29 cellular contexts compared by ENCODE assay signal in the genomic region with DNA sequence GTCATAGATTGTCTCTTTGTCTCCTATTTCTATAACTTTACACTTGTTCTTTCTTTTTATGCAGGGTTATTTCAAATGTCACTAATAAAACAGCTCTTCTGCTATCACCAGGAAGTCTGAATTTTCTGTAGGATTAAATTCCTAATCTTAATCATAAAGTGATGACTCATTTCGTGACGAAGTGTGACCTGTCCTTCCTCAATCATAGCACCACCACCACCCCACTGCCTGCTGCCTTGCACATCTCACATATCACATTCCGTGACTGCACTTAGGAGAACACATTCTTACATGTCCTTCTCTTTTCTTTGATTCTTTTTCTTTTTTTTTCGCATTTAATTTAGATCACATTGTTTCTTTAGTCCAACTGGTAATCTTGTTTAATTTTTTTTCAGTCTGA. TPM values are rescaled to one million over a fixed set of nuclear protein-coding genes. Genes with fewer than 3 reads are reported as not detected.
DNase-seq lines count a peak whose midpoint lies in the region; ATAC-seq, FAIRE-seq and TF ChIP-seq lines count a peak whose summit lies in the region.
"Had no signal": no experiment of that assay in that cellular context is flagged by ENCODE, and none has a peak within 500 bp of the region (broad histone marks: within the 10 kb centered on the region; RNA-seq: fewer than 3 reads in every experiment).

No MANE protein-coding gene starts in this region.

- H3K36me3 ChIP-seq in GM23248 (ENCODE audit: low read depth) (no peaks in the 10 kb centered on the region), PC-3 (ENCODE audit: low read depth, low read length) (no peaks in the 10 kb centered on the region), small intestine (ENCODE audit: control insufficient read depth in 2 of 2, insufficient read depth in 2 of 2, low read length in 2 of 2) (no peaks in the 10 kb centered on the region)
- H3K36me3 ChIP-seq: sigmoid colon, SJCRH30, tibial artery had no signal

- peak; percentile 26 for DNase-seq in GM23248
- DNase-seq in PC-3 = peak; percentile 92
- DNase-seq in epithelial cell of esophagus (ENCODE audit: low read depth) = peak; percentile 85
- DNase-seq in small intestine = peak; percentile 89
- DNase-seq in effector CD8-positive, alpha-beta T cell (lab: John Stamatoyannopoulos, UW) = no peak
- no peak for DNase-seq in activated CD8-positive, alpha-beta memory T cell treated with anti-CD3 and anti-CD28 coated beads for 24 hours
- DNase-seq: activated CD4-positive, alpha-beta memory T cell treated with anti-CD3 and anti-CD28 coated beads for 36 hours; activated naive CD4-positive, alpha-beta T cell; activated T-cell treated with anti-CD3 and anti-CD28 coated beads, Interleukin-2, amount 50 U/mL, for 1 hour; anterior cingulate cortex; Caco-2; GDM1; hypothalamus; NCI-H1105 treated with DMSO at 0.1 percent for 48 hours; NCI-H2107; NCI-H526 treated with DMSO at 0.1 percent for 48 hours; sigmoid colon; SJCRH30; stimulated activated CD4-positive, alpha-beta T cell treated with anti-CD3 and anti-CD28 coated beads, Interleukin-2, amount 100 ng/mL, for 24 hours; stimulated activated naive CD8-positive, alpha-beta T cell treated with anti-CD3 and anti-CD28 coated beads, Interleukin-15, Interleukin-2, amounts not matched to agents 100 U/mL and 50 U/mL, for 24 hours; tibial artery had no signal

- H3K9me3 ChIP-seq in GM23248 (ENCODE audit: low read depth) = no peaks in the 10 kb centered on the region
- H3K9me3 ChIP-seq in PC-3 (ENCODE audit: low read length) = no peaks in the 10 kb centered on the region
- H3K9me3 ChIP-seq in small intestine (ENCODE audit: control insufficient read depth, low read depth) = no peaks in the 10 kb centered on the region
- H3K9me3 ChIP-seq: SJCRH30, tibial artery had no signal

- WGBS in GM23248 (ENCODE audit: low coverage in 1 of 2, low lambda C conversion rate in 2 of 2, missing lambda C conversion rate in 2 of 2), 2 experiments = 5 to 8% methylated on average over 4 of the region's 4 CpGs
- 45 to 60% (median 51%) methylated on average over 4 of the region's 4 CpGs for WGBS in small intestine, 3 donors

- H3K4me1 ChIP-seq in GM23248 (ENCODE audit: insufficient read depth) (peaks cover 5% of the 10 kb centered on the region; the same call in 1 of the 2 replicates), PC-3 (ENCODE audit: insufficient read depth, low read length) (peaks cover 17% of the 10 kb centered on the region), small intestine (ENCODE audit: control insufficient read depth in 2 of 2, insufficient read depth in 1 of 2, low read depth in 1 of 2, low read length in 1 of 2) (no peaks in the 10 kb centered on the region)
- H3K4me1 ChIP-seq: parathyroid adenoma, sigmoid colon, SJCRH30, tibial artery had no signal

- H3F3A ChIP-seq in GM23248 (ENCODE audit: insufficient read depth) (no peaks in the 10 kb centered on the region), PC-3 (ENCODE audit: low read length, unreplicated experiment) (no peaks in the 10 kb centered on the region)

- H2AFZ ChIP-seq in GM23248 (no peak overlapping the region), PC-3 (ENCODE audit: low read length) (peak overlapping the region; percentile 29)
- H2AFZ ChIP-seq: parathyroid adenoma had no signal

- peak; percentile 96 for ATAC-seq in PC-3
- no peak for ATAC-seq in HG02610 (IDR thresholded peaks at IDR 0.05; ENCODE audit: unreplicated experiment)
- ATAC-seq: natural killer cell treated with Interleukin-12 subunit alpha and Interleukin-12 subunit beta and Interleukin-15 and Interleukin-18, amount 100 ng/mL, for 72 hours; stimulated activated naive CD8-positive, alpha-beta T cell treated with anti-CD3 and anti-CD28 coated beads, Interleukin-15, Interleukin-2, amounts not matched to agents 100 U/mL and 50 U/mL, for 24 hours; WTC11 had no signal

- CTCF ChIA-PET in PC-3 (lab: Charles Lee) = no interaction called here

- H3K27me3 ChIP-seq in GM23248 (replicated peaks; ENCODE audit: insufficient read depth) = no peaks in the 10 kb centered on the region
- no peaks in the 10 kb centered on the region for H3K27me3 ChIP-seq in PC-3 (ENCODE audit: low read length)
- H3K27me3 ChIP-seq in small intestine (ENCODE audit: control insufficient read depth in 2 of 2, insufficient read depth in 2 of 2, low read length in 2 of 2) = no peaks in the 10 kb centered on the region
- H3K27me3 ChIP-seq: sigmoid colon, SJCRH30, tibial artery had no signal

- in situ Hi-C loops in GM23248 (cut with MboI) = no loop called here

- H3K4me3 ChIP-seq in GM23248 (no peak overlapping the region), PC-3 (ENCODE audit: low read length) (no peak overlapping the region), epithelial cell of esophagus (ENCODE audit: low read length) (no peak overlapping the region), small intestine (ENCODE audit: low read depth in 1 of 2, low read length in 2 of 2) (no peak overlapping the region)
- H3K4me3 ChIP-seq: sigmoid colon, SJCRH30, tibial artery had no signal

- no peak overlapping the region for H3K4me2 ChIP-seq in GM23248 (ENCODE audit: unreplicated experiment)
- peak overlapping the region; percentile 59 for H3K4me2 ChIP-seq in PC-3 (ENCODE audit: low read length)

- H3K9ac ChIP-seq in GM23248 (no peak overlapping the region), PC-3 (ENCODE audit: low read length) (no peak overlapping the region)
- H3K9ac ChIP-seq: parathyroid adenoma had no signal

- no peak for FAIRE-seq in small intestine (lab: Jason Lieb, UNC)
- FAIRE-seq: keratinocyte had no signal

- no peaks in the 10 kb centered on the region for H4K20me1 ChIP-seq in GM23248 (ENCODE audit: insufficient read depth)
- H4K20me1 ChIP-seq in PC-3 (ENCODE audit: low read length) = no peaks in the 10 kb centered on the region

- H3K27ac ChIP-seq in GM23248 (no peak overlapping the region), PC-3 (ENCODE audit: low read length) (peak overlapping the region; percentile 74), small intestine (ENCODE audit: low read depth in 1 of 2, low read length in 1 of 2) (no peak overlapping the region)
- H3K27ac ChIP-seq: parathyroid adenoma, sigmoid colon, SJCRH30, tibial artery had no signal

- TF ChIP-seq CTCF in PC-3 (conservative IDR thresholded peaks at IDR 0.05; ENCODE audit: low read depth, low read length) = no peak
- TF ChIP-seq CTCF in epithelial cell of esophagus (IDR thresholded peaks at IDR 0.05; ENCODE audit: insufficient read depth, low read depth, low read length, missing control alignments) = no peak

- intact Hi-C loops in PC-3 (cut with micrococcal nuclease) = no loop called here

- BruUV-seq in PC-3 (replicated peaks; lab: Mats Ljungman, UMichigan) = no TSS peak

- H3K9me2 ChIP-seq in GM23248 (ENCODE audit: insufficient read depth) (no peaks in the 10 kb centered on the region), PC-3 (replicated peaks; ENCODE audit: low read length) (no peaks in the 10 kb centered on the region)

- H3K79me2 ChIP-seq in GM23248 (ENCODE audit: insufficient read depth) = no peaks in the 10 kb centered on the region
- H3K79me2 ChIP-seq in PC-3 (ENCODE audit: low read length) = no peaks in the 10 kb centered on the region
- H3K79me2 ChIP-seq: parathyroid adenoma had no signal

- POLR2A ChIA-PET in PC-3 (lab: Charles Lee; ENCODE audit: unreplicated experiment) = no interaction called here

RNA-seq across cellular contexts. Expression of a gene that starts 57.7 kb away (rescaled TPM):
- not detected in 2 replicates for total RNA-seq in GM23248 (2014; rRNA removed; shearing (Covaris generic))
- not detected in 2 replicates for polyA plus RNA-seq in GM23248 (2016; fragmentation: Nextera tagmentation; extraction: Ambion mirVana)
- total RNA-seq in PC-3 (2014; rRNA removed) = not detected in 2 replicates
- 100 to 1,000 TPM in 1 of 3 donors, 10 to 100 TPM in 2; 20.7 to 106 (median 41.8) TPM for polyA plus RNA-seq in small intestine
- total RNA-seq: activated CD4-positive, alpha-beta memory T cell treated with anti-CD3 and anti-CD28 coated beads for 36 hours; mesenteric fat pad; natural killer cell treated with Interleukin-12 subunit alpha and Interleukin-12 subunit beta and Interleukin-15 and Interleukin-18, amount 100 ng/mL, for 72 hours; sigmoid colon; SJCRH30; T-helper 1 cell treated with Interleukin-12 subunit alpha and Interleukin-12 subunit beta and Interleukin-4 antibody, amounts not matched to agents 30 ng/mL and 1 ng/mL, for 36 hours; WTC11 had no signal
- polyA plus RNA-seq: BJ had no signal

Comparison
In these comparisons a context has a peak if more than half of its experiments do, and no peak if none do; other contexts are left out.
1. DNase-seq: peak in GM23248 (single experiment), PC-3 (single experiment), epithelial cell of esophagus (single experiment) and small intestine (single experiment); none in effector CD8-positive, alpha-beta T cell (single experiment) and activated CD8-positive, alpha-beta memory T cell treated with anti-CD3 and anti-CD28 coated beads for 24 hours (single experiment).